ENCODE assay signal across 8 cellular contexts in the genomic region with DNA sequence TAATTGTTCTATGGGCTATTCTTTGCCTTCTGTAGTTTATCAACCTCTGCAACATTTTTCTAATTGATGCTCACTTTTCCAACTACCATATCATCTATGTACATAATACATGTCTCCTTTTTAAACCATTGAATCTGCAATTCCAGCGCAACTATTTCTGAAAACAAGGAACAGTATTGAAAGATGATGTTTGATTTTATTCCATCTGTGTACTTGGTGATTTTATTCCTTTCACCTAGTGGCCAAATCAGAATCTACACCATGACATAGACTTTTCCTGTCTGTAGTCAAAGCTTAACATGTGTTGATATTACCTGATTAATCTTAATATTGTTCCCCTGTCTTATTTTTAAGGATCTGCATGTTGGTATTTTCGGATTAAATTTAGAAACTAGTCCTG.
DNase-seq lines count a peak whose midpoint lies in the region; ATAC-seq and TF ChIP-seq lines count a peak whose summit lies in the region.

No MANE protein-coding gene starts in this region.

- H3K4me1 ChIP-seq in DOHH2 (ENCODE audit: control insufficient read depth, low read length) (peaks cover 45% of the 10 kb centered on the region), neutrophil (ENCODE audit: control insufficient read depth in 1 of 2, insufficient read depth in 1 of 2, low read depth in 1 of 2, low read length in 1 of 2) (peaks cover 22 to 25% of the 10 kb centered on the region in 2 experiments)

- TF ChIP-seq CTCF in DOHH2 (IDR thresholded peaks at IDR 0.05; ENCODE audit: low read depth, low read length, poor library complexity, severe bottlenecking) (peak; percentile 67), LNCAP (IDR thresholded peaks at IDR 0.05) (peak; percentile 51; the same call in 1 of the 2 replicates), coronary artery (IDR thresholded peaks at IDR 0.05) (peak; percentile 42), neutrophil (IDR thresholded peaks at IDR 0.05) (no peak)

- H3K36me3 ChIP-seq in DOHH2 (ENCODE audit: control insufficient read depth, low read length) (peaks cover 68% of the 10 kb centered on the region), neutrophil (peaks cover 19% of the 10 kb centered on the region)

- H3K4me1 Mint-ChIP-seq in stimulated activated naive CD8-positive, alpha-beta T cell treated with anti-CD3 and anti-CD28 coated beads, Interleukin-15, amount 100 ng/mL, for 72 hours: peaks cover 54% of the 10 kb centered on the region

- H4K20me1 ChIP-seq in DOHH2 (ENCODE audit: control insufficient read depth, insufficient read depth, low read depth, low read length): peaks cover 12% of the 10 kb centered on the region

- ATAC-seq in stimulated activated naive CD8-positive, alpha-beta T cell treated with anti-CD3 and anti-CD28 coated beads, Interleukin-15, amount 100 ng/mL, for 72 hours: no peak
- ATAC-seq in GM19324 (IDR thresholded peaks at IDR 0.05; ENCODE audit: low FRiP score, unreplicated experiment): no peak

- H3F3A ChIP-seq in DOHH2 (ENCODE audit: control insufficient read depth, insufficient read depth): peaks cover 18% of the 10 kb centered on the region

- no peak overlapping the region for H3K4me3 ChIP-seq in DOHH2 (ENCODE audit: low read length)
- H3K4me3 ChIP-seq in coronary artery: no peak overlapping the region
- no peak overlapping the region for H3K4me3 ChIP-seq in neutrophil (ENCODE audit: low read depth in 1 of 2, low read length in 1 of 2)

- H3K27ac ChIP-seq in DOHH2 (ENCODE audit: low read depth, low read length) (peak overlapping the region; percentile 26), coronary artery (no peak overlapping the region), neutrophil (peak overlapping the region; percentile 36)

- H3K4me3 Mint-ChIP-seq in stimulated activated naive CD8-positive, alpha-beta T cell treated with anti-CD3 and anti-CD28 coated beads, Interleukin-15, amount 100 ng/mL, for 72 hours: no peak overlapping the region

- no peak for DNase-seq in coronary artery (ENCODE audit: low spot score)
- no peak for DNase-seq in stimulated activated naive CD8-positive, alpha-beta T cell treated with anti-CD3 and anti-CD28 coated beads, Interleukin-15, amount 100 ng/mL, for 72 hours
- no peak for DNase-seq in NOMO-1 treated with DMSO at 0.1 percent for 48 hours (lab: John Stamatoyannopoulos, UW; ENCODE audit: unreplicated experiment)
- no peak for DNase-seq in stimulated activated naive CD4-positive, alpha-beta T cell (lab: John Stamatoyannopoulos, UW)

- H3K79me2 ChIP-seq in DOHH2 (ENCODE audit: control insufficient read depth, low read length): peaks cover 90% of the 10 kb centered on the region

- H3K9me3 ChIP-seq in DOHH2 (ENCODE audit: control insufficient read depth, insufficient read depth, low read length) (no peaks in the 10 kb centered on the region), neutrophil (no peaks in the 10 kb centered on the region)

- no peaks in the 10 kb centered on the region for H3K27me3 ChIP-seq in DOHH2 (ENCODE audit: control insufficient read depth, low read length)
- no peaks in the 10 kb centered on the region for H3K27me3 ChIP-seq in neutrophil

- H3K9me3 Mint-ChIP-seq in stimulated activated naive CD8-positive, alpha-beta T cell treated with anti-CD3 and anti-CD28 coated beads, Interleukin-15, amount 100 ng/mL, for 72 hours: no peaks in the 10 kb centered on the region

- no peak overlapping the region for H3K27ac Mint-ChIP-seq in stimulated activated naive CD8-positive, alpha-beta T cell treated with anti-CD3 and anti-CD28 coated beads, Interleukin-15, amount 100 ng/mL, for 72 hours

- peak overlapping the region; percentile 31 for H3K4me2 ChIP-seq in DOHH2 (ENCODE audit: low read length)

- H3K27me3 Mint-ChIP-seq in stimulated activated naive CD8-positive, alpha-beta T cell treated with anti-CD3 and anti-CD28 coated beads, Interleukin-15, amount 100 ng/mL, for 72 hours: no peaks in the 10 kb centered on the region

- H3K9me2 ChIP-seq in DOHH2 (replicated peaks; ENCODE audit: control insufficient read depth, low read length): no peaks in the 10 kb centered on the region

Comparison
In these comparisons a context has a peak if more than half of its experiments do, and no peak if none do; other contexts are left out.
1. H3K27ac ChIP-seq: peak in DOHH2 (single experiment) and neutrophil (single experiment); none in coronary artery (0 of 2).